ENCODE assay signal across 2 cellular contexts in genomic region chr2:30252723-30253688, GRCh38.
TF ChIP-seq lines count a peak whose summit lies in the region.

No MANE protein-coding gene starts in this region.

TF ChIP-seq in SK-N-SH, 30 proteins besides CTCF, POLR2A, EP300 and RAD21 (continued from another document):
- TF ChIP-seq POLR2AphosphoS5 (IDR thresholded peaks at IDR 0.05; ENCODE audit: low read depth, low read length) (no peak; the same call in 1 of the 2 replicates), GABPA (IDR thresholded peaks at IDR 0.05; ENCODE audit: low read depth) (no peak), SIN3A (IDR thresholded peaks at IDR 0.05; ENCODE audit: borderline replicate concordance, low read depth, low read length) (no peak), TAF1 (IDR thresholded peaks at IDR 0.05; ENCODE audit: borderline replicate concordance, low read depth, low read length) (no peak), RXRA (IDR thresholded peaks at IDR 0.05; ENCODE audit: borderline replicate concordance, low read depth) (peak; percentile 74; the same call in 1 of the 2 replicates), EZH2phosphoT487 (IDR thresholded peaks at IDR 0.05; ENCODE audit: borderline replicate concordance, low read depth) (no peak), IRF3 (IDR thresholded peaks at IDR 0.05; ENCODE audit: low read depth, low read length) (no peak), USF2 (IDR thresholded peaks at IDR 0.05; ENCODE audit: borderline replicate concordance, low read depth, low read length) (no peak), JUND (IDR thresholded peaks at IDR 0.05) (peak; percentile 75), YY1 (IDR thresholded peaks at IDR 0.05; ENCODE audit: low read depth) (no peak), CHD2 (IDR thresholded peaks at IDR 0.05; ENCODE audit: low read length, partially characterized antibody) (no peak), TEAD4 (IDR thresholded peaks at IDR 0.05; ENCODE audit: borderline replicate concordance, insufficient read depth) (0 out of 2 replicates have a peak, but pooled peaks have one; percentile 35), FOSL2 (IDR thresholded peaks at IDR 0.05; ENCODE audit: borderline replicate concordance, low read depth) (peak; percentile 58; the same call in 1 of the 2 replicates), NRF1 (IDR thresholded peaks at IDR 0.05; ENCODE audit: low read depth, low read length) (no peak), RFX5 (IDR thresholded peaks at IDR 0.05; ENCODE audit: low read length) (no peak), FOXM1 (IDR thresholded peaks at IDR 0.05; ENCODE audit: low read depth) (no peak), NFIC (IDR thresholded peaks at IDR 0.05; ENCODE audit: borderline replicate concordance) (peak; percentile 50; the same call in 1 of the 2 replicates), ZBTB33 (IDR thresholded peaks at IDR 0.05; ENCODE audit: borderline replicate concordance, low read depth) (no peak), PBX3 (IDR thresholded peaks at IDR 0.05) (peak; percentile 84), ELF1 (IDR thresholded peaks at IDR 0.05) (no peak), REST (IDR thresholded peaks at IDR 0.05; ENCODE audit: low read depth, low read length) (no peak), SMC3 (IDR thresholded peaks at IDR 0.05; ENCODE audit: low read depth, low read length) (no peak), GATA2 (CRISPR knock-in tag; IDR thresholded peaks at IDR 0.05) (no peak), FOXJ3 (CRISPR knock-in tag; IDR thresholded peaks at IDR 0.05) (no peak), TCF12 (IDR thresholded peaks at IDR 0.05) (peak; percentile 86), RCOR1 (IDR thresholded peaks at IDR 0.05; ENCODE audit: low read length) (no peak)

TF ChIP-seq in GM12878, 131 proteins besides CTCF, POLR2A, EP300 and RAD21 (continued from another document):
- TF ChIP-seq SRF (IDR thresholded peaks at IDR 0.05; ENCODE audit: low read depth in 2 of 2, low read length in 2 of 2) (no peak), ATF7 (IDR thresholded peaks at IDR 0.05; ENCODE audit: low read depth) (peak; percentile 83), CHD2 (IDR thresholded peaks at IDR 0.05; ENCODE audit: borderline replicate concordance, low read depth, low read length) (no peak), EED (IDR thresholded peaks at IDR 0.05; ENCODE audit: low read depth) (no peak), SUZ12 (IDR thresholded peaks at IDR 0.05; ENCODE audit: unreplicated experiment) (no peak), MTA3 (IDR thresholded peaks at IDR 0.05; ENCODE audit: borderline replicate concordance, low read length) (no peak), ZNF687 (IDR thresholded peaks at IDR 0.05) (0 out of 2 replicates have a peak, but pooled peaks have one; percentile 29), USF1 (IDR thresholded peaks at IDR 0.05; ENCODE audit: borderline replicate concordance, extremely low read length, insufficient read depth, low read depth, low read length) (no peak), NR2C1 (IDR thresholded peaks at IDR 0.05) (peak; percentile 49; the same call in 1 of the 2 replicates), RBBP5 (conservative IDR thresholded peaks at IDR 0.05) (no peak), BHLHE40 (IDR thresholded peaks at IDR 0.05; ENCODE audit: borderline replicate concordance in 1 of 2, low read depth in 2 of 2, low read length in 1 of 2) (peak in 1 of 2 experiments; percentile 37; a peak in 1 of 4 replicates), FOS (IDR thresholded peaks at IDR 0.05; ENCODE audit: borderline replicate concordance, extremely low read depth, insufficient read length) (no peak), SUPT20H (IDR thresholded peaks at IDR 0.05; ENCODE audit: borderline replicate concordance, control insufficient read depth, low read depth, low read length) (no peak), BACH1 (IDR thresholded peaks at IDR 0.05; ENCODE audit: borderline replicate concordance) (peak; percentile 78; the same call in 1 of the 2 replicates), NR2F1 (conservative IDR thresholded peaks at IDR 0.05) (peak; percentile 91), SIX5 (IDR thresholded peaks at IDR 0.05; ENCODE audit: low read depth, low read length, severe bottlenecking) (no peak), JUNB (IDR thresholded peaks at IDR 0.05) (no peak), FOXM1 (IDR thresholded peaks at IDR 0.05; ENCODE audit: low read depth, low read length) (no peak), IKZF1 (conservative IDR thresholded peaks at IDR 0.05) (peak; percentile 53)
